16 cellular contexts compared by ENCODE assay signal in the genomic region with DNA sequence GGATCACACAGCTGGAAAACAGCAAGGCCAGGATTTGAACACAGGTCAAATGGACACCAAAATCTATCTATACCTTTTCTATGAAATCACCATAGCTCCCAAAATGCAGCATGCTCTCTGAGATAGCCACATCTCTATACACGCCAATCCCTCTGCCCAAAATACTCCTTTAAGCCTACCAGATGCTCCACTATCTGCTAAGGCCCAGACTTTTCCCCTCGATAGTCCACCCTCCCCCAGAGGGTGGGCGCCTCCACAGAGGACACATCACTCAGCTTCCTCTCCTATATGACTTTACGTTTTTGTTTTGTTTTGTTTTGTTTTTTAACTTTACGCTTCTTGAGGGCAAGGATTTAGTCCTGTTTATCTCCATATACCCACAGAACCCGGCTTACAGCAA.
"Had no signal": no experiment of that assay in that cellular context is flagged by ENCODE, and none has a peak within 500 bp of the region (broad histone marks: within the 10 kb centered on the region; RNA-seq: fewer than 3 reads in every experiment).

No MANE protein-coding gene starts in this region.

- ATAC-seq: natural killer cell treated with Interleukin-12 subunit alpha and Interleukin-12 subunit beta and Interleukin-15 and Interleukin-18, amount 100 ng/mL, for 72 hours; T-cell had no signal

- H3K4me3 Mint-ChIP-seq: activated naive CD8-positive, alpha-beta T cell treated with anti-CD3 and anti-CD28 coated beads for 36 hours; natural killer cell treated with Interleukin-12 subunit alpha and Interleukin-12 subunit beta and Interleukin-15 and Interleukin-18, amount 100 ng/mL, for 72 hours; T-cell had no signal

- H3K9me3 Mint-ChIP-seq: activated naive CD8-positive, alpha-beta T cell treated with anti-CD3 and anti-CD28 coated beads for 36 hours; natural killer cell treated with Interleukin-12 subunit alpha and Interleukin-12 subunit beta and Interleukin-15 and Interleukin-18, amount 100 ng/mL, for 72 hours; T-cell had no signal

- H3K27ac Mint-ChIP-seq: activated naive CD8-positive, alpha-beta T cell treated with anti-CD3 and anti-CD28 coated beads for 36 hours; T-cell had no signal

- H3K27me3 ChIP-seq: tibial artery had no signal

- H3K4me3 ChIP-seq: lung, tibial artery had no signal

- DNase-seq: activated CD4-positive, alpha-beta T cell treated with anti-CD3 and anti-CD28 coated beads, Interleukin-2, amount 50 U/mL, for 4 hours; activated CD4-positive, CD25-positive, alpha-beta regulatory T cell treated with anti-CD3 and anti-CD28 coated beads, Interleukin-2, amount 50 U/mL, for 72 hours; activated naive CD8-positive, alpha-beta T cell treated with anti-CD3 and anti-CD28 coated beads for 36 hours; amniotic stem cell; foreskin melanocyte; glutamatergic neuron; hypothalamus; nucleus accumbens; retina; stimulated activated CD4-positive, alpha-beta T cell treated with anti-CD3 and anti-CD28 coated beads, Interleukin-12 subunit alpha, Interleukin-12 subunit beta, amount 100 ng/mL, for 4 hours; stimulated activated CD4-positive, alpha-beta T cell treated with anti-CD3 and anti-CD28 coated beads, Interleukin-1b, Interleukin-23, amount 100 ng/mL, for 48 hours; stimulated activated naive CD4-positive, alpha-beta T cell treated with Interleukin-2 at 50 U/mL for 16 hours; T-cell; tibial artery had no signal

- H3K27me3 Mint-ChIP-seq: activated naive CD8-positive, alpha-beta T cell treated with anti-CD3 and anti-CD28 coated beads for 36 hours; natural killer cell treated with Interleukin-12 subunit alpha and Interleukin-12 subunit beta and Interleukin-15 and Interleukin-18, amount 100 ng/mL, for 72 hours; T-cell had no signal

- H3K27ac ChIP-seq: tibial artery had no signal

- H3K9me3 ChIP-seq: tibial artery had no signal
